Comparison of ENCODE assay signal across 8 cellular contexts in the genomic region with DNA sequence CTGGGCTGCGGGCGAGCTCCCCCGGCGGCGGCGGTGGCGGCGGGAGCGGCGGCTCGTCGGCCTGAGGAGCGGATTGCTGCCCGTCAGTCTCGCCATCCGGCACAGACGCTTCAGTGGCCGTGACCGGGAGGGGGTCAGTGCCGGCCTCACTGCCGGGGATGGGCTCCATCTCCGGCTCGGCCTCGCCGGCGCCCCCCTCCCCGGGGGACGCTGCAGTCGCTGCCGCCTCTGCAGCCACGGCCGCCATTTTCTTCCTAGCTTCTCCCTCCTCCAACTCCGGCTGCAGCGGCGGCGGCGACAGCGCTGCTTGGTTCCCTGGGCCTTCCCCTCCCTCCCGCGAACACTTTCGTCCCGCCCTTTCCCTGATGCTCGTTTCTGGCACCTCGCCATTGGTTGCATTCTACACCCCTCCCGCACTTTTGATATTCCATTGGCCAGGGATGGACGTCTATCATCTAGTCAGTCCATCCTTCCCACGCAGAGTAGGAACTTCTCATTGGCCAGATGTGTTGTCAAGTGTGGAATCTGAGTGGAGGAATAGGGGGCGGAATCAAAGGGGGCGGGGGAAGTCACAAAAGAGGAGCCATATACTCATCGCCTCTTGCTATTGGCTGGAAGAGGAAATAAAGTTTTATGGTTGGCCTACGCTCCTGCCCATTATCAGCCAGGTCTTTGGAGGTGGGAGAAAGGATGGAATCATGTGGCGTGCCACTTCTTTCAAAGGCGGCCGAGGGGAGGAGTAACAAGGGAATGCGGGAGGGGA. TPM values are rescaled to one million over a fixed set of nuclear protein-coding genes. Genes with fewer than 3 reads are reported as not detected.
DNase-seq lines count a peak whose midpoint lies in the region; ATAC-seq lines count a peak whose summit lies in the region.

A gene with protein sequence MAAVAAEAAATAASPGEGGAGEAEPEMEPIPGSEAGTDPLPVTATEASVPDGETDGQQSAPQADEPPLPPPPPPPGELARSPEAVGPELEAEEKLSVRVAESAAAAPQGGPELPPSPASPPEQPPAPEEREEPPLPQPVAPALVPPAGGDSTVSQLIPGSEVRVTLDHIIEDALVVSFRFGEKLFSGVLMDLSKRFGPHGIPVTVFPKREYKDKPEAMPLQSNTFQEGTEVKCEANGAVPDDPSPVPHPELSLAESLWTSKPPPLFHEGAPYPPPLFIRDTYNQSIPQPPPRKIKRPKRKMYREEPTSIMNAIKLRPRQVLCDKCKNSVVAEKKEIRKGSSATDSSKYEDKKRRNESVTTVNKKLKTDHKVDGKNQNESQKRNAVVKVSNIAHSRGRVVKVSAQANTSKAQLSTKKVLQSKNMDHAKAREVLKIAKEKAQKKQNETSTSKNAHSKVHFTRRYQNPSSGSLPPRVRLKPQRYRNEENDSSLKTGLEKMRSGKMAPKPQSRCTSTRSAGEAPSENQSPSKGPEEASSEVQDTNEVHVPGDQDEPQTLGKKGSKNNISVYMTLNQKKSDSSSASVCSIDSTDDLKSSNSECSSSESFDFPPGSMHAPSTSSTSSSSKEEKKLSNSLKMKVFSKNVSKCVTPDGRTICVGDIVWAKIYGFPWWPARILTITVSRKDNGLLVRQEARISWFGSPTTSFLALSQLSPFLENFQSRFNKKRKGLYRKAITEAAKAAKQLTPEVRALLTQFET (minus strand): TSS at position 309 of the 763 bp plus-strand sequence. CDS start 62 bp downstream, at position 247.

- DNase-seq in COR-L47 (lab: John Stamatoyannopoulos, UW) (peak; percentile 99), HT1080 (ENCODE audit: low read depth) (peak; percentile 100), NOMO-1 treated with DMSO at 0.1 percent for 48 hours (lab: John Stamatoyannopoulos, UW; ENCODE audit: unreplicated experiment) (peak; percentile 99), lung microvascular endothelial cell (ENCODE audit: low read depth in 2 of 2) (peak; percentile 100)
- peak; percentile 94 to 97 for DNase-seq in activated CD8-positive, alpha-beta memory T cell treated with anti-CD3 and anti-CD28 coated beads for 4 hours (ENCODE audit: low read depth in 2 of 2)
- peak; percentile 94 to 99 (median 97) for DNase-seq in effector memory CD4-positive, alpha-beta T cell
- DNase-seq in stimulated activated CD4-positive, alpha-beta T cell treated with anti-CD3 and anti-CD28 coated beads, TNF-alpha, amount 100 ng/mL, for 48 hours (ENCODE audit: low read depth in 3 of 3) = peak; percentile 93 to 96 (median 94)

- peak within 1 kb of the TSS; percentile 90 for H3K27ac ChIP-seq in effector memory CD4-positive, alpha-beta T cell (ENCODE audit: insufficient read depth, low read length, poor library complexity, severe bottlenecking)

- peaks cover 7% of the 10 kb centered on the region for H3K4me1 ChIP-seq in effector memory CD4-positive, alpha-beta T cell (ENCODE audit: control insufficient read depth, insufficient read depth, low read length, poor library complexity, severe bottlenecking)

- H3K36me3 ChIP-seq in effector memory CD4-positive, alpha-beta T cell (ENCODE audit: control insufficient read depth, insufficient read depth, low read length) = peaks cover 10% of the 10 kb centered on the region

- no peaks in the 10 kb centered on the region for H3K9me3 ChIP-seq in effector memory CD4-positive, alpha-beta T cell (ENCODE audit: control insufficient read depth, low read length)

- H3K27me3 ChIP-seq in effector memory CD4-positive, alpha-beta T cell (replicated peaks; ENCODE audit: control insufficient read depth, insufficient read depth, low read length, poor library complexity, severe bottlenecking) = no peaks in the 10 kb centered on the region

- peak within 1 kb of the TSS; percentile 100 for H3K4me3 ChIP-seq in effector memory CD4-positive, alpha-beta T cell (ENCODE audit: insufficient read depth, low read depth, low read length, poor library complexity, severe bottlenecking)

- ATAC-seq in GM21360 (IDR thresholded peaks at IDR 0.05; ENCODE audit: unreplicated experiment) = peak; percentile 85

RNA-seq across cellular contexts. Expression of the gene that starts here (rescaled TPM):
- total RNA-seq in HT1080 (2014; rRNA removed; shearing (Covaris generic)) = 10.2 and 12.6 TPM in 2 replicates
- 11.2 and 12.3 TPM in 2 replicates for polyA plus RNA-seq in HT1080 (2015; cell fraction: cytosol; rRNA removed)
- 18.0 and 21.4 TPM in 2 replicates for polyA plus RNA-seq in HT1080 (2015; cell fraction: nucleus; rRNA removed)
- 7.2 and 13.7 TPM in 2 replicates for total RNA-seq in lung microvascular endothelial cell

Comparison
In these comparisons a context has a peak if more than half of its experiments do, and no peak if none do; other contexts are left out.
1. Peak in every context shown above with its lines: DNase-seq, ATAC-seq, H3K4me3 ChIP-seq and H3K27ac ChIP-seq.